ENCODE assay signal across 1 cellular context in genomic region chr16:74991593-74992403, GRCh38.
TF ChIP-seq lines count a peak whose summit lies in the region.

No MANE protein-coding gene starts in this region.

TF ChIP-seq in HepG2, 621 proteins besides CTCF, POLR2A, EP300 and RAD21 (continued from another document and continues in another):
- TF ChIP-seq ZNF549 (CRISPR knock-in tag; IDR thresholded peaks at IDR 0.05) (no peak), XRCC5 (optimal IDR thresholded peaks at IDR 0.05; ENCODE audit: low read length) (no peak), YEATS4 (CRISPR knock-in tag; IDR thresholded peaks at IDR 0.05; ENCODE audit: borderline replicate concordance) (0 out of 2 replicates have a peak, but pooled peaks have one; percentile 59), STAT6 (CRISPR knock-in tag; IDR thresholded peaks at IDR 0.05; ENCODE audit: borderline replicate concordance) (peak; percentile 97; the same call in 1 of the 2 replicates), ZNF232 (CRISPR knock-in tag; IDR thresholded peaks at IDR 0.05; ENCODE audit: borderline replicate concordance) (peak; percentile 70; the same call in 1 of the 2 replicates), ZNF451 (CRISPR knock-in tag; IDR thresholded peaks at IDR 0.05) (peak; percentile 21; the same call in 1 of the 2 replicates), PPARG (CRISPR knock-in tag; conservative IDR thresholded peaks at IDR 0.05) (peak; percentile 87), RBM39 (IDR thresholded peaks at IDR 0.05; ENCODE audit: low read depth, low read length, poor library complexity, severe bottlenecking) (peak; percentile 2), FLYWCH1 (CRISPR knock-in tag; IDR thresholded peaks at IDR 0.05) (no peak), CEBPZ (IDR thresholded peaks at IDR 0.05; ENCODE audit: low read length) (no peak), ZNF407 (CRISPR knock-in tag; IDR thresholded peaks at IDR 0.05; ENCODE audit: not compliant biosample characterization) (no peak), SRY (CRISPR knock-in tag; IDR thresholded peaks at IDR 0.05) (no peak; the same call in 1 of the 2 replicates), YEATS2 (CRISPR knock-in tag; IDR thresholded peaks at IDR 0.05; ENCODE audit: borderline replicate concordance) (0 out of 2 replicates have a peak, but pooled peaks have one; percentile 35), POLR2G (IDR thresholded peaks at IDR 0.05; ENCODE audit: low read depth, low read length) (peak; percentile 80), ZNF746 (CRISPR knock-in tag; IDR thresholded peaks at IDR 0.05) (no peak; the same call in 1 of the 2 replicates), ZNF7 (CRISPR knock-in tag; IDR thresholded peaks at IDR 0.05) (no peak), NFE2 (CRISPR knock-in tag; IDR thresholded peaks at IDR 0.05) (no peak), ZNF709 (CRISPR knock-in tag; IDR thresholded peaks at IDR 0.05) (no peak), NR1H2 (CRISPR knock-in tag; IDR thresholded peaks at IDR 0.05; ENCODE audit: borderline replicate concordance, low read depth) (no peak), ZNF326 (CRISPR knock-in tag; IDR thresholded peaks at IDR 0.05; ENCODE audit: borderline replicate concordance) (no peak), ZNF713 (CRISPR knock-in tag; IDR thresholded peaks at IDR 0.05) (no peak), CC2D1A (CRISPR knock-in tag; IDR thresholded peaks at IDR 0.05) (no peak), KDM6A (CRISPR knock-in tag; IDR thresholded peaks at IDR 0.05; ENCODE audit: low read depth) (peak; percentile 89), TBL1XR1 (IDR thresholded peaks at IDR 0.05; ENCODE audit: borderline replicate concordance, low read length, partially characterized antibody) (no peak), RFXAP (CRISPR knock-in tag; IDR thresholded peaks at IDR 0.05; ENCODE audit: borderline replicate concordance) (0 out of 2 replicates have a peak, but pooled peaks have one; percentile 46), KLF6 (CRISPR knock-in tag; IDR thresholded peaks at IDR 0.05) (no peak; the same call in 1 of the 2 replicates), MYPOP (CRISPR knock-in tag; IDR thresholded peaks at IDR 0.05) (peak; percentile 75; the same call in 1 of the 2 replicates), NFIC (IDR thresholded peaks at IDR 0.05; ENCODE audit: low read length) (peak; percentile 91; the same call in 1 of the 2 replicates), ZNF274 (CRISPR knock-in tag; IDR thresholded peaks at IDR 0.05) (no peak)
- TF ChIP-seq, protein P1, sequence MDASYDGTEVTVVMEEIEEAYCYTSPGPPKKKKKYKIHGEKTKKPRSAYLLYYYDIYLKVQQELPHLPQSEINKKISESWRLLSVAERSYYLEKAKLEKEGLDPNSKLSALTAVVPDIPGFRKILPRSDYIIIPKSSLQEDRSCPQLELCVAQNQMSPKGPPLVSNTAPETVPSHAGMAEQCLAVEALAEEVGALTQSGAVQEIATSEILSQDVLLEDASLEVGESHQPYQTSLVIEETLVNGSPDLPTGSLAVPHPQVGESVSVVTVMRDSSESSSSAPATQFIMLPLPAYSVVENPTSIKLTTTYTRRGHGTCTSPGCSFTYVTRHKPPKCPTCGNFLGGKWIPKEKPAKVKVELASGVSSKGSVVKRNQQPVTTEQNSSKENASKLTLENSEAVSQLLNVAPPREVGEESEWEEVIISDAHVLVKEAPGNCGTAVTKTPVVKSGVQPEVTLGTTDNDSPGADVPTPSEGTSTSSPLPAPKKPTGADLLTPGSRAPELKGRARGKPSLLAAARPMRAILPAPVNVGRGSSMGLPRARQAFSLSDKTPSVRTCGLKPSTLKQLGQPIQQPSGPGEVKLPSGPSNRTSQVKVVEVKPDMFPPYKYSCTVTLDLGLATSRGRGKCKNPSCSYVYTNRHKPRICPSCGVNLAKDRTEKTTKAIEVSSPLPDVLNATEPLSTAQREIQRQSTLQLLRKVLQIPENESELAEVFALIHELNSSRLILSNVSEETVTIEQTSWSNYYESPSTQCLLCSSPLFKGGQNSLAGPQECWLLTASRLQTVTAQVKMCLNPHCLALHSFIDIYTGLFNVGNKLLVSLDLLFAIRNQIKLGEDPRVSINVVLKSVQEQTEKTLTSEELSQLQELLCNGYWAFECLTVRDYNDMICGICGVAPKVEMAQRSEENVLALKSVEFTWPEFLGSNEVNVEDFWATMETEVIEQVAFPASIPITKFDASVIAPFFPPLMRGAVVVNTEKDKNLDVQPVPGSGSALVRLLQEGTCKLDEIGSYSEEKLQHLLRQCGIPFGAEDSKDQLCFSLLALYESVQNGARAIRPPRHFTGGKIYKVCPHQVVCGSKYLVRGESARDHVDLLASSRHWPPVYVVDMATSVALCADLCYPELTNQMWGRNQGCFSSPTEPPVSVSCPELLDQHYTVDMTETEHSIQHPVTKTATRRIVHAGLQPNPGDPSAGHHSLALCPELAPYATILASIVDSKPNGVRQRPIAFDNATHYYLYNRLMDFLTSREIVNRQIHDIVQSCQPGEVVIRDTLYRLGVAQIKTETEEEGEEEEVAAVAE (CRISPR knock-in tag; IDR thresholded peaks at IDR 0.05; ENCODE audit: borderline replicate concordance), result no peak
- TF ChIP-seq, protein P2, sequence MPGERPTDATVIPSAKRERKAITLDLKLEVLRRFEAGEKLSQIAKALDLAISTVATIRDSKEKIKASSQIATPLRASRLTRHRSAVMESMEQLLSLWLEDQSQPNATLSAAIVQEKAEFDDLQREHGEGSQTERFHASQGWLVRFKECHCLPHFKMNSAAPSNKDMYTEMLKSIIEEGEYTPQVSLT (CRISPR knock-in tag; IDR thresholded peaks at IDR 0.05; ENCODE audit: borderline replicate concordance, low read depth), result no peak
